Comparison of ENCODE assay signal across 11 cellular contexts in genomic region chr1:44531785-44532566, GRCh38.
A peak's percentile ranks its signal among the peaks of the same experiment; 100 is the strongest.
DNase-seq lines count a peak whose midpoint lies in the region; ATAC-seq and TF ChIP-seq lines count a peak whose summit lies in the region.
"Had no signal": no experiment of that assay in that cellular context is flagged by ENCODE, and none has a peak within 500 bp of the region (broad histone marks: within the 10 kb centered on the region; RNA-seq: fewer than 3 reads in every experiment).

No MANE protein-coding gene starts in this region.

- H3K4me3 ChIP-seq in mesendoderm (ENCODE audit: low read length): no peak overlapping the region

- no peak overlapping the region for H4K5ac ChIP-seq in mesendoderm (ENCODE audit: low read length)

- peak overlapping the region; percentile 92 for H2BK120ac ChIP-seq in mesendoderm (ENCODE audit: low read depth, low read length)

- H4K8ac ChIP-seq in mesendoderm (ENCODE audit: low read depth, low read length): no peak overlapping the region

- no peaks in the 10 kb centered on the region for H3K79me1 ChIP-seq in mesendoderm (ENCODE audit: low read length)

- CTCF ChIA-PET in activated CD4-positive, alpha-beta memory T cell treated with anti-CD3 and anti-CD28 coated beads for 36 hours (lab: Charles Lee): interaction anchor here (1.4 to 3.0 kb wide), 2 partner anchors 40 to 62 kb away, joined by 6 to 12 read pairs; no protein-coding TSS in a partner anchor
- CTCF ChIA-PET in activated CD4-positive, alpha-beta memory T cell treated with anti-CD3 and anti-CD28 coated beads, Interleukin-2, amount 10 ng/mL, durations not matched to agents 7 days and 5 days (lab: Charles Lee): interaction anchor here (0.9 to 1.4 kb wide), 4 partner anchors 22 to 121 kb away, joined by 3 read pairs; no protein-coding TSS in a partner anchor
- CTCF ChIA-PET in WTC11 (lab: Charles Lee): interaction anchor here (0.6 to 2.0 kb wide), 11 partner anchors 8 to 673 kb away, joined by 3 to 7 read pairs (median 4); no protein-coding TSS in a partner anchor

- peaks cover 10% of the 10 kb centered on the region for H3K27me3 Mint-ChIP-seq in activated CD4-positive, alpha-beta memory T cell treated with anti-CD3 and anti-CD28 coated beads for 36 hours
- H3K27me3 Mint-ChIP-seq in activated CD4-positive, alpha-beta memory T cell treated with anti-CD3 and anti-CD28 coated beads, Interleukin-2, amount 10 ng/mL, durations not matched to agents 7 days and 5 days: peaks cover 12% of the 10 kb centered on the region
- no peaks in the 10 kb centered on the region; the same call in 1 of the 2 replicates for H3K27me3 Mint-ChIP-seq in WTC11 (ENCODE audit: low read depth)

- intact Hi-C loops in activated CD4-positive, alpha-beta memory T cell treated with anti-CD3 and anti-CD28 coated beads for 36 hours (cut with micrococcal nuclease): loop anchor here (1.0 kb wide), 1 partner anchor 20 kb away; no protein-coding TSS in a partner anchor

- no peaks in the 10 kb centered on the region for H3K79me2 ChIP-seq in mesendoderm (ENCODE audit: control insufficient read depth, insufficient read depth, low read length)

- no CpG with 5 or more reads among the region's 4 CpGs for WGBS in mesendoderm (ENCODE audit: extremely low coverage, insufficient coverage, low lambda C conversion rate)

- H3K27ac ChIP-seq in mesendoderm (ENCODE audit: low read depth, low read length): no peak overlapping the region

- H3K27me3 ChIP-seq in mesendoderm (ENCODE audit: insufficient read depth, low read length, poor library complexity): no peaks in the 10 kb centered on the region

- no peak overlapping the region for H3K27ac Mint-ChIP-seq in activated CD4-positive, alpha-beta memory T cell treated with anti-CD3 and anti-CD28 coated beads for 36 hours
- H3K27ac Mint-ChIP-seq in activated CD4-positive, alpha-beta memory T cell treated with anti-CD3 and anti-CD28 coated beads, Interleukin-2, amount 10 ng/mL, durations not matched to agents 7 days and 5 days: no peak overlapping the region
- H3K27ac Mint-ChIP-seq in WTC11: no peak overlapping the region
- H3K27ac Mint-ChIP-seq: naive thymus-derived CD4-positive, alpha-beta T cell had no signal

- no peak overlapping the region for H3K4me3 Mint-ChIP-seq in activated CD4-positive, alpha-beta memory T cell treated with anti-CD3 and anti-CD28 coated beads for 36 hours
- H3K4me3 Mint-ChIP-seq in activated CD4-positive, alpha-beta memory T cell treated with anti-CD3 and anti-CD28 coated beads, Interleukin-2, amount 10 ng/mL, durations not matched to agents 7 days and 5 days: no peak overlapping the region
- no peak overlapping the region for H3K4me3 Mint-ChIP-seq in WTC11
- H3K4me3 Mint-ChIP-seq: naive thymus-derived CD4-positive, alpha-beta T cell had no signal

- no peak overlapping the region for H3K4ac ChIP-seq in mesendoderm (ENCODE audit: low read depth, low read length)

- H3K56ac ChIP-seq in mesendoderm (ENCODE audit: low read length): no peak overlapping the region

- POLR2A ChIA-PET in activated CD4-positive, alpha-beta memory T cell treated with anti-CD3 and anti-CD28 coated beads for 36 hours (lab: Charles Lee): interaction anchor here (0.5 to 1.4 kb wide), 2 partner anchors 20 to 325 kb away, joined by 3 to 6 read pairs; no protein-coding TSS in a partner anchor
- POLR2A ChIA-PET in activated CD4-positive, alpha-beta memory T cell treated with anti-CD3 and anti-CD28 coated beads, Interleukin-2, amount 10 ng/mL, durations not matched to agents 7 days and 5 days (lab: Charles Lee): interaction anchor here (0.8 to 1.5 kb wide), 2 partner anchors 10 to 189 kb away, joined by 4 read pairs; no protein-coding TSS in a partner anchor
- POLR2A ChIA-PET in WTC11 (lab: Charles Lee): interaction anchor here (0.6 to 1.4 kb wide), 3 partner anchors 11 to 1614 kb away, joined by 3 read pairs; no protein-coding TSS in a partner anchor

- DNase-seq in activated CD4-positive, alpha-beta memory T cell treated with anti-CD3 and anti-CD28 coated beads for 36 hours: peak; percentile 28
- DNase-seq in activated CD4-positive, alpha-beta memory T cell treated with anti-CD3 and anti-CD28 coated beads, Interleukin-2, amount 10 ng/mL, durations not matched to agents 7 days and 5 days: no peak
- DNase-seq in HK-2 (ENCODE audit: unreplicated experiment) (peak; percentile 31), WTC11 (ENCODE audit: low spot score) (no peak), mesendoderm (peak; percentile 89), mesenteric fat pad (ENCODE audit: low spot score) (no peak), anterior cingulate cortex (lab: John Stamatoyannopoulos, UW) (no peak), cortex of kidney (lab: John Stamatoyannopoulos, UW) (no peak)
- DNase-seq: effector CD8-positive, alpha-beta T cell; MM.1S; naive thymus-derived CD4-positive, alpha-beta T cell had no signal

- no peak overlapping the region for H3K9ac ChIP-seq in mesendoderm (ENCODE audit: low read length)

- H3K36me3 Mint-ChIP-seq in activated CD4-positive, alpha-beta memory T cell treated with anti-CD3 and anti-CD28 coated beads for 36 hours: no peaks in the 10 kb centered on the region
- no peaks in the 10 kb centered on the region for H3K36me3 Mint-ChIP-seq in activated CD4-positive, alpha-beta memory T cell treated with anti-CD3 and anti-CD28 coated beads, Interleukin-2, amount 10 ng/mL, durations not matched to agents 7 days and 5 days (ENCODE audit: low read depth)
- H3K36me3 Mint-ChIP-seq in WTC11: no peaks in the 10 kb centered on the region
- H3K36me3 Mint-ChIP-seq: naive thymus-derived CD4-positive, alpha-beta T cell had no signal

- no peak overlapping the region for H2BK5ac ChIP-seq in mesendoderm (ENCODE audit: low read length)

- H3K4me2 ChIP-seq in mesendoderm (ENCODE audit: low read length): no peak overlapping the region

- peaks cover 8% of the 10 kb centered on the region for H3K4me1 Mint-ChIP-seq in activated CD4-positive, alpha-beta memory T cell treated with anti-CD3 and anti-CD28 coated beads for 36 hours (ENCODE audit: low read depth)
- peaks cover 12% of the 10 kb centered on the region for H3K4me1 Mint-ChIP-seq in activated CD4-positive, alpha-beta memory T cell treated with anti-CD3 and anti-CD28 coated beads, Interleukin-2, amount 10 ng/mL, durations not matched to agents 7 days and 5 days
- peaks cover 48% of the 10 kb centered on the region for H3K4me1 Mint-ChIP-seq in WTC11

- H3K9me3 Mint-ChIP-seq in activated CD4-positive, alpha-beta memory T cell treated with anti-CD3 and anti-CD28 coated beads for 36 hours: no peaks in the 10 kb centered on the region
- no peaks in the 10 kb centered on the region for H3K9me3 Mint-ChIP-seq in activated CD4-positive, alpha-beta memory T cell treated with anti-CD3 and anti-CD28 coated beads, Interleukin-2, amount 10 ng/mL, durations not matched to agents 7 days and 5 days
- H3K9me3 Mint-ChIP-seq in WTC11: no peaks in the 10 kb centered on the region
- H3K9me3 Mint-ChIP-seq: naive thymus-derived CD4-positive, alpha-beta T cell had no signal

- no peaks in the 10 kb centered on the region for H3K36me3 ChIP-seq in mesendoderm (ENCODE audit: control insufficient read depth, insufficient read depth, low read length)

- no peak for ATAC-seq in WTC11
- ATAC-seq: naive thymus-derived CD4-positive, alpha-beta T cell had no signal

- peaks cover 16% of the 10 kb centered on the region for H3K4me1 ChIP-seq in mesendoderm (ENCODE audit: control insufficient read depth, low read depth, low read length)

- H2AK5ac ChIP-seq in mesendoderm (ENCODE audit: low read length): no peak overlapping the region

- H2BK15ac ChIP-seq in mesendoderm (replicated peaks; ENCODE audit: low read depth): no peak overlapping the region

- H3K23ac ChIP-seq in mesendoderm (ENCODE audit: low read length): no peak overlapping the region

- no peak for TF ChIP-seq CTCF in WTC11 (IDR thresholded peaks at IDR 0.05)

- peak overlapping the region; percentile 92 for H3K18ac ChIP-seq in mesendoderm (ENCODE audit: low read length)

TF ChIP-seq in WTC11, 78 proteins besides CTCF, POLR2A, EP300 and RAD21:
- TF ChIP-seq EMX1 (CRISPR knock-in tag; IDR thresholded peaks at IDR 0.05): no peak
- 0 out of 2 replicates have a peak, but pooled peaks have one; percentile 57 for TF ChIP-seq NFE2L1 (CRISPR knock-in tag; IDR thresholded peaks at IDR 0.05)
- no peak for TF ChIP-seq ARID4B (CRISPR knock-in tag; IDR thresholded peaks at IDR 0.05; ENCODE audit: borderline replicate concordance)
TF ChIP-seq in WTC11: peak in this region for 1.

Comparison
In these comparisons a context has a peak if more than half of its experiments do, and no peak if none do; other contexts are left out.
1. DNase-seq: peak in activated CD4-positive, alpha-beta memory T cell treated with anti-CD3 and anti-CD28 coated beads for 36 hours (single experiment), HK-2 (single experiment) and mesendoderm (single experiment); none in activated CD4-positive, alpha-beta memory T cell treated with anti-CD3 and anti-CD28 coated beads, Interleukin-2, amount 10 ng/mL, durations not matched to agents 7 days and 5 days (single experiment), WTC11 (single experiment), mesenteric fat pad (single experiment), anterior cingulate cortex (0 of 58) and cortex of kidney (single experiment).